32 cellular contexts compared by ENCODE assay signal in genomic region chr4:169407217-169407845, GRCh38.
DNase-seq lines count a peak whose midpoint lies in the region; ATAC-seq and TF ChIP-seq lines count a peak whose summit lies in the region.
"Had no signal": no experiment of that assay in that cellular context is flagged by ENCODE, and none has a peak within 500 bp of the region (broad histone marks: within the 10 kb centered on the region; RNA-seq: fewer than 3 reads in every experiment).

No MANE protein-coding gene starts in this region.

- no peaks in the 10 kb centered on the region for H3K79me1 ChIP-seq in IMR-90 (ENCODE audit: low read depth in 1 of 2, low read length in 2 of 2)
- H3K79me1 ChIP-seq in mesendoderm (ENCODE audit: low read length) = no peaks in the 10 kb centered on the region

- no peak overlapping the region for H3K4me3 Mint-ChIP-seq in activated naive CD8-positive, alpha-beta T cell treated with anti-CD3 and anti-CD28 coated beads for 36 hours
- H3K4me3 Mint-ChIP-seq: activated CD8-positive, alpha-beta T cell treated with anti-CD3 and anti-CD28 coated beads, Interleukin-2, amount 10 ng/mL, durations not matched to agents 7 days and 5 days; effector memory CD8-positive, alpha-beta T cell; neural crest cell; stimulated activated naive B cell treated with anti-CD40 and anti-IgM and Interleukin-4, amounts not matched to agents 10 μg/mL and 1 μg/mL and 100 μg/mL, for 72 hours; type B pancreatic cell had no signal

- H3K27me3 ChIP-seq in IMR-90 (ENCODE audit: control insufficient read depth, insufficient read depth, low read length) (no peaks in the 10 kb centered on the region), fibroblast of lung (ENCODE audit: control insufficient read depth, insufficient read depth, low read length) (no peaks in the 10 kb centered on the region), mesendoderm (ENCODE audit: insufficient read depth, low read length, poor library complexity) (no peaks in the 10 kb centered on the region)
- H3K27me3 ChIP-seq: gastrocnemius medialis, hepatocyte, ovary had no signal

- no peaks in the 10 kb centered on the region for H3K9me3 Mint-ChIP-seq in activated naive CD8-positive, alpha-beta T cell treated with anti-CD3 and anti-CD28 coated beads for 36 hours
- H3K9me3 Mint-ChIP-seq: activated naive CD4-positive, alpha-beta T cell treated with anti-CD3 and anti-CD28 coated beads, Interleukin-2, amount 50 U/mL, for 72 hours; activated T-helper 2 cell treated with anti-CD3 and anti-CD28 coated beads, Interferon-gamma antibody, Interleukin-2, Interleukin-4, amounts not matched to agents 10 μg/mL and 5 μg/mL and 100 μg/mL, durations not matched to agents 14 hours and 24 hours and 36 hours; effector memory CD8-positive, alpha-beta T cell; stimulated activated naive B cell treated with anti-CD40 and anti-IgM and Interleukin-4, amounts not matched to agents 10 μg/mL and 1 μg/mL and 100 μg/mL, for 72 hours; type B pancreatic cell had no signal

- POLR2A ChIA-PET in IMR-90 (lab: Charles Lee; ENCODE audit: unreplicated experiment) = no interaction called here

- H3K9me1 ChIP-seq in IMR-90 (ENCODE audit: insufficient read depth, low read length) = peaks cover 4% of the 10 kb centered on the region; the same call in 1 of the 2 replicates

- H3K4me3 ChIP-seq in IMR-90 (ENCODE audit: insufficient read depth, low read depth, low read length) = no peak overlapping the region
- no peak overlapping the region for H3K4me3 ChIP-seq in fibroblast of lung (replicated peaks in 1 of 4; ENCODE audit: control extremely low read depth in 1 of 4, insufficient read depth in 1 of 4, low read depth in 3 of 4, low read length in 4 of 4)
- H3K4me3 ChIP-seq in mesendoderm (ENCODE audit: low read length) = no peak overlapping the region
- H3K4me3 ChIP-seq: BLaER1 treated with 17β-estradiol and CSF1 and Interleukin-3, amounts not matched to agents 10 nM and 100 nM; gastrocnemius medialis; hepatocyte; ovary; skin epidermis had no signal

- H2BK120ac ChIP-seq in IMR-90 (ENCODE audit: low read depth, low read length) (no peak overlapping the region), mesendoderm (ENCODE audit: low read depth, low read length) (no peak overlapping the region)

- no TSS peak for BruUV-seq in IMR-90 (replicated peaks; lab: Mats Ljungman, UMichigan)

- H3K4me2 ChIP-seq in IMR-90 (ENCODE audit: low read depth, low read length) (peak overlapping the region; percentile 7; the same call in 1 of the 2 replicates), fibroblast of lung (ENCODE audit: extremely low read depth, insufficient read depth, low read length) (no peak overlapping the region), mesendoderm (ENCODE audit: low read length) (no peak overlapping the region)
- H3K4me2 ChIP-seq: BLaER1 treated with 17β-estradiol and CSF1 and Interleukin-3, amounts not matched to agents 10 nM and 100 nM; hepatocyte had no signal

- no peak overlapping the region for H4K91ac ChIP-seq in IMR-90 (ENCODE audit: insufficient read depth, low read depth, low read length)

- no peak overlapping the region for H2AK9ac ChIP-seq in IMR-90 (replicated peaks; ENCODE audit: low read depth, low read length, poor library complexity)

- no CpG with 5 or more reads among the region's 1 CpG for WGBS in IMR-90 (ENCODE audit: extremely low coverage in 2 of 2, insufficient read length in 1 of 2), 2 experiments
- WGBS in mesendoderm (ENCODE audit: extremely low coverage, insufficient coverage, low lambda C conversion rate) = no CpG with 5 or more reads among the region's 1 CpG

- H2BK20ac ChIP-seq in IMR-90 (ENCODE audit: low read depth, low read length) = no peak overlapping the region

- no peak for TF ChIP-seq RAD21 in IMR-90 (IDR thresholded peaks at IDR 0.05; ENCODE audit: low read length)

- CTCF ChIA-PET in IMR-90 (lab: Yijun Ruan, JAX) = no interaction called here

- H2BK5ac ChIP-seq in IMR-90 (ENCODE audit: low read depth, low read length, poor library complexity, severe bottlenecking) (no peak overlapping the region), mesendoderm (ENCODE audit: low read length) (no peak overlapping the region)

- H3K36me3 Mint-ChIP-seq in activated naive CD8-positive, alpha-beta T cell treated with anti-CD3 and anti-CD28 coated beads for 36 hours = peaks cover 7% of the 10 kb centered on the region
- H3K36me3 Mint-ChIP-seq: activated naive CD4-positive, alpha-beta T cell treated with anti-CD3 and anti-CD28 coated beads, Interleukin-2, amount 50 U/mL, for 72 hours had no signal

- in situ Hi-C loops in IMR-90 (cut with MboI; ENCODE audit: low sequenced_read_pairs) = no loop called here

- DNase-seq in ELF-1 (ENCODE audit: low read depth, low spot score) = peak; percentile 8
- DNase-seq in IMR-90 = peak; percentile 66
- DNase-seq in fibroblast of lung (ENCODE audit: low read depth in 2 of 2) = peak; percentile 32 to 64
- peak; percentile 34 for DNase-seq in mesendoderm
- DNase-seq in activated naive CD8-positive, alpha-beta T cell treated with anti-CD3 and anti-CD28 coated beads for 36 hours = no peak
- DNase-seq: activated CD4-positive, alpha-beta T cell treated with anti-CD3 and anti-CD28 coated beads for 1 hour; activated CD8-positive, alpha-beta T cell treated with anti-CD3 and anti-CD28 coated beads, Interleukin-2, amount 10 ng/mL, durations not matched to agents 7 days and 5 days; aorta; Calu3; cortex of kidney; DND-41; effector memory CD8-positive, alpha-beta T cell; gastrocnemius medialis; H7; Kasumi-1; NCI-H1417 treated with DMSO at 0.1 percent for 48 hours; NCI-H2081; NCI-H345; NCI-H69; ovary; PC-3; stimulated activated naive B cell treated with anti-CD40 and anti-IgM and Interleukin-4, amounts not matched to agents 10 μg/mL and 1 μg/mL and 100 μg/mL, for 72 hours had no signal

- peaks cover 24% of the 10 kb centered on the region for H3K4me1 Mint-ChIP-seq in activated naive CD8-positive, alpha-beta T cell treated with anti-CD3 and anti-CD28 coated beads for 36 hours

- H3K23ac ChIP-seq in IMR-90 (ENCODE audit: low read depth, low read length) (peak overlapping the region; percentile 51; the same call in 1 of the 2 replicates), mesendoderm (ENCODE audit: low read length) (no peak overlapping the region)

- 0 out of 4 replicates have a peak overlapping the region, but pooled peaks of 1 of the 2 experiments have one; percentile 4 for H4K8ac ChIP-seq in IMR-90 (ENCODE audit: low read depth in 2 of 2, low read length in 2 of 2)
- H4K8ac ChIP-seq in mesendoderm (ENCODE audit: low read depth, low read length) = no peak overlapping the region

- peak overlapping the region; percentile 7; the same call in 1 of the 2 replicates for H4K5ac ChIP-seq in IMR-90 (ENCODE audit: low read depth, low read length)
- H4K5ac ChIP-seq in mesendoderm (ENCODE audit: low read length) = no peak overlapping the region

- H3K27ac ChIP-seq in IMR-90 (ENCODE audit: insufficient read depth, low read length) (no peak overlapping the region), fibroblast of lung (ENCODE audit: insufficient read depth, low read length) (no peak overlapping the region), mesendoderm (ENCODE audit: low read depth, low read length) (no peak overlapping the region)
- H3K27ac ChIP-seq: BLaER1 treated with 17β-estradiol and CSF1 and Interleukin-3, amounts not matched to agents 10 nM and 100 nM; gastrocnemius medialis; hepatocyte; ovary; skin epidermis had no signal

- H3K27me3 Mint-ChIP-seq in activated naive CD8-positive, alpha-beta T cell treated with anti-CD3 and anti-CD28 coated beads for 36 hours = no peaks in the 10 kb centered on the region
- H3K27me3 Mint-ChIP-seq: effector memory CD8-positive, alpha-beta T cell; stimulated activated naive B cell treated with anti-CD40 and anti-IgM and Interleukin-4, amounts not matched to agents 10 μg/mL and 1 μg/mL and 100 μg/mL, for 72 hours; type B pancreatic cell had no signal

- H3K4ac ChIP-seq in IMR-90 (ENCODE audit: low read depth, low read length) (0 out of 2 replicates have a peak overlapping the region, but pooled peaks have one; percentile 0), mesendoderm (ENCODE audit: low read depth, low read length) (no peak overlapping the region)

- no peak overlapping the region for H3K56ac ChIP-seq in IMR-90 (ENCODE audit: extremely low read depth, insufficient read depth, low read length)
- no peak overlapping the region for H3K56ac ChIP-seq in mesendoderm (ENCODE audit: low read length)

- H2AK5ac ChIP-seq in IMR-90 (ENCODE audit: low read depth, low read length) = no peak overlapping the region
- H2AK5ac ChIP-seq in mesendoderm (ENCODE audit: low read length) = no peak overlapping the region

- H3K36me3 ChIP-seq in IMR-90 (ENCODE audit: control insufficient read depth, insufficient read depth, low read length) (no peaks in the 10 kb centered on the region), fibroblast of lung (ENCODE audit: control insufficient read depth, insufficient read depth, low read length) (no peaks in the 10 kb centered on the region), mesendoderm (ENCODE audit: control insufficient read depth, insufficient read depth, low read length) (no peaks in the 10 kb centered on the region)
- H3K36me3 ChIP-seq: gastrocnemius medialis, ovary had no signal

- H3K79me2 ChIP-seq in fibroblast of lung (ENCODE audit: control insufficient read depth, insufficient read depth, low read length) (no peaks in the 10 kb centered on the region), mesendoderm (ENCODE audit: control insufficient read depth, insufficient read depth, low read length) (no peaks in the 10 kb centered on the region)
- H3K79me2 ChIP-seq: hepatocyte had no signal

- H2BK15ac ChIP-seq in IMR-90 (ENCODE audit: low read depth, low read length) (no peak overlapping the region), mesendoderm (replicated peaks; ENCODE audit: low read depth) (no peak overlapping the region)

- no peaks in the 10 kb centered on the region for H4K20me1 ChIP-seq in IMR-90 (ENCODE audit: insufficient read depth, low read length)
- no peaks in the 10 kb centered on the region for H4K20me1 ChIP-seq in fibroblast of lung (ENCODE audit: control insufficient read depth, extremely low read depth, insufficient read depth, low read length)
- H4K20me1 ChIP-seq: BLaER1 treated with 17β-estradiol and CSF1 and Interleukin-3, amounts not matched to agents 10 nM and 100 nM had no signal

- no peak overlapping the region for H3K27ac Mint-ChIP-seq in activated naive CD8-positive, alpha-beta T cell treated with anti-CD3 and anti-CD28 coated beads for 36 hours
- H3K27ac Mint-ChIP-seq: activated CD8-positive, alpha-beta T cell treated with anti-CD3 and anti-CD28 coated beads, Interleukin-2, amount 10 ng/mL, durations not matched to agents 7 days and 5 days; activated naive CD4-positive, alpha-beta T cell treated with anti-CD3 and anti-CD28 coated beads, Interleukin-2, amount 50 U/mL, for 72 hours; activated T-helper 2 cell treated with anti-CD3 and anti-CD28 coated beads, Interferon-gamma antibody, Interleukin-2, Interleukin-4, amounts not matched to agents 10 μg/mL and 5 μg/mL and 100 μg/mL, durations not matched to agents 14 hours and 24 hours and 36 hours; effector memory CD8-positive, alpha-beta T cell; stimulated activated naive B cell treated with anti-CD40 and anti-IgM and Interleukin-4, amounts not matched to agents 10 μg/mL and 1 μg/mL and 100 μg/mL, for 72 hours; type B pancreatic cell had no signal

- TF ChIP-seq POLR2A in IMR-90 (IDR thresholded peaks at IDR 0.05; ENCODE audit: low read depth, low read length) = no peak

- intact Hi-C loops in IMR-90 (cut with micrococcal nuclease) = no loop called here

- H3K18ac ChIP-seq in IMR-90 (ENCODE audit: low read depth, low read length) = peak overlapping the region; percentile 20
- no peak overlapping the region for H3K18ac ChIP-seq in mesendoderm (ENCODE audit: low read length)

- no peak overlapping the region for H3K9ac ChIP-seq in IMR-90 (ENCODE audit: low read depth, low read length)
- H3K9ac ChIP-seq in fibroblast of lung (ENCODE audit: insufficient read depth, low read length) = no peak overlapping the region
- H3K9ac ChIP-seq in mesendoderm (ENCODE audit: low read length) = no peak overlapping the region
- H3K9ac ChIP-seq: BLaER1 treated with 17β-estradiol and CSF1 and Interleukin-3, amounts not matched to agents 10 nM and 100 nM had no signal

- no peak for TF ChIP-seq CTCF in IMR-90 (conservative IDR thresholded peaks at IDR 0.05; ENCODE audit: low read depth, low read length)
- TF ChIP-seq CTCF in fibroblast of lung (conservative IDR thresholded peaks at IDR 0.05 in 1 of 2, IDR thresholded peaks at IDR 0.05 in 1 of 2; ENCODE audit: low read depth in 1 of 2, low read length in 2 of 2) = no peak

- H3K4me1 ChIP-seq in IMR-90 (ENCODE audit: control insufficient read depth, insufficient read depth, low read length) (peaks cover 7% of the 10 kb centered on the region), fibroblast of lung (ENCODE audit: control insufficient read depth, extremely low read depth, insufficient read depth, low read length) (peaks cover 2% of the 10 kb centered on the region), mesendoderm (ENCODE audit: control insufficient read depth, low read depth, low read length) (peaks cover 2% of the 10 kb centered on the region)

- ATAC-seq in IMR-90 (ENCODE audit: low read depth) (peak; percentile 83), HG03045 (IDR thresholded peaks at IDR 0.05; ENCODE audit: unreplicated experiment) (no peak), HG03460 (IDR thresholded peaks at IDR 0.05; ENCODE audit: unreplicated experiment) (no peak)
- ATAC-seq: activated CD8-positive, alpha-beta T cell treated with anti-CD3 and anti-CD28 coated beads, Interleukin-2, amount 10 ng/mL, durations not matched to agents 7 days and 5 days; activated naive CD4-positive, alpha-beta T cell treated with anti-CD3 and anti-CD28 coated beads, Interleukin-2, amount 50 U/mL, for 72 hours; effector memory CD8-positive, alpha-beta T cell; esophagus mucosa; gastrocnemius medialis; PC-3; stimulated activated naive B cell treated with anti-CD40 and anti-IgM and Interleukin-4, amounts not matched to agents 10 μg/mL and 1 μg/mL and 100 μg/mL, for 72 hours had no signal

- H3K14ac ChIP-seq in IMR-90 (replicated peaks; ENCODE audit: low read depth, low read length) = peak overlapping the region; percentile 7; the same call in 1 of the 2 replicates

- H2AFZ ChIP-seq in IMR-90 (replicated peaks; ENCODE audit: low read length, poor library complexity) = no peak overlapping the region
- H2AFZ ChIP-seq in fibroblast of lung (ENCODE audit: low read length) = no peak overlapping the region
- H2AFZ ChIP-seq: hepatocyte had no signal

- dilution Hi-C loops in IMR-90 (cut with HindIII; ENCODE audit: low sequenced_read_pairs, unreplicated experiment) = no loop called here

- H3K9me3 ChIP-seq in IMR-90 (ENCODE audit: control insufficient read depth, insufficient read depth, low read length) (no peaks in the 10 kb centered on the region), fibroblast of lung (ENCODE audit: control insufficient read depth, insufficient read depth, low read depth, low read length) (no peaks in the 10 kb centered on the region)
- H3K9me3 ChIP-seq: BLaER1 treated with 17β-estradiol and CSF1 and Interleukin-3, amounts not matched to agents 10 nM and 100 nM; gastrocnemius medialis; ovary had no signal
